In the genomic region with DNA sequence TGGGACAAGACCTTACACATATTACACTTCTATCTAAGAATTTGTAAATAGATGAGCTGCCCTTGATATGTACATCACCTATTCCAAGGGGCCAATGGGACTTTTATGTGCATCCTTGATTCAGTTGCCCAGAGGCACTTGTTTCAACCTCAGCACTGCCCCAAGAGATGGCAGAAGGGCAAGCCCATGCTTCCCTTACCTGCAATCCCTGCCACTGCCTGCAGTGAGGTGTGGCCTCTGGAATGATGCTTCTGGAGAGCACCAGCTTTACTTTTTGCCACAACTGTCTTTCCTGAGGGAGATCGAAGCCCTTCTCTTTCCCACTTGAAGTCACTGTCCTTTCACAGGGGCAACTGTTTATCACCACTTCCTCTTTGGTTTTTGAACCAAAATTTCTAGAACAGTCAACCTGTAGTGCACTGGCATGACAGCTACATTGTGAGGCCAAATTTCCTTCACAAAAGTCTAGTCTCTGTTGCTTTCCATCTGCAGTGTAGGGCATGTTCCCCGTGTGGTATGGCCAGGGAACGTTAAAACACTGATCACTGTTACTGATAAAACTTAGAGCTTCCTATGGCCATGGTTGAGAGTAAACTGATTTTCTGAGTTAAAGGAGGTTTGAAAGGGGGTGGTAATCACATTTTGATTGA, we compare ENCODE assay signal across 7 cellular contexts. TPM values are rescaled to one million over a fixed set of nuclear protein-coding genes. Genes with fewer than 3 reads are reported as not detected.
A peak's percentile ranks its signal among the peaks of the same experiment; 100 is the strongest.
DNase-seq lines count a peak whose midpoint lies in the region; ATAC-seq and TF ChIP-seq lines count a peak whose summit lies in the region.
"Not testable (repeated sequence)": the region's sequence is repeated elsewhere in the genome, so short reads cannot be mapped to it uniquely, and the experiment has no call there.
"Had no signal": no experiment of that assay in that cellular context is flagged by ENCODE, and none has a peak within 500 bp of the region (broad histone marks: within the 10 kb centered on the region; RNA-seq: fewer than 3 reads in every experiment).

No MANE protein-coding gene starts in this region.

- H3K4me1 ChIP-seq in DND-41 (ENCODE audit: insufficient read depth, low read length); HCT116 (ENCODE audit: control insufficient read depth in 1 of 2, insufficient read depth in 2 of 2, low read length in 2 of 2); foreskin keratinocyte: not testable (repeated sequence)

- not testable (repeated sequence) for BruUV-seq in HCT116 (replicated peaks; lab: Mats Ljungman, UMichigan)

- DNase-seq in DND-41; HCT116 (ENCODE audit: low read depth, low spot score); WTC11 (ENCODE audit: low spot score); foreskin keratinocyte; stimulated activated naive CD8-positive, alpha-beta T cell treated with anti-CD3 and anti-CD28 coated beads, Interleukin-15, amount 100 ng/mL, for 72 hours: not testable (repeated sequence)

- intact Hi-C loops in HCT116 (cut with micrococcal nuclease): not testable (repeated sequence)

- not testable (repeated sequence) for TF ChIP-seq CTCF in DND-41 (IDR thresholded peaks at IDR 0.05; ENCODE audit: borderline replicate concordance, extremely low read depth, low read length, poor library complexity, severe bottlenecking); HCT116 (IDR thresholded peaks at IDR 0.05 in 2 of 3, conservative IDR thresholded peaks at IDR 0.05 in 1 of 3; ENCODE audit: borderline replicate concordance in 1 of 3, insufficient read depth in 1 of 3, low read depth in 2 of 3, low read length in 2 of 3); WTC11 (IDR thresholded peaks at IDR 0.05); foreskin keratinocyte (conservative IDR thresholded peaks at IDR 0.05)

- ATAC-seq in DND-41 (ENCODE audit: insufficient read depth, low read depth) (peak; percentile 90), HCT116 (peak; percentile 76), WTC11 (peak; percentile 78), foreskin keratinocyte (peak; percentile 46)
- ATAC-seq in stimulated activated naive CD8-positive, alpha-beta T cell treated with anti-CD3 and anti-CD28 coated beads, Interleukin-15, amount 100 ng/mL, for 72 hours: peak; percentile 26

- RAD21 ChIA-PET in HCT116 (lab: Charles Lee; ENCODE audit: low non-redundant PET in 1 of 2, low total read pairs in 2 of 2, uncharacterized antibody in 2 of 2, unreplicated experiment in 2 of 2): not testable (repeated sequence)

- H3K27me3 Mint-ChIP-seq in WTC11 (ENCODE audit: low read depth); stimulated activated naive CD8-positive, alpha-beta T cell treated with anti-CD3 and anti-CD28 coated beads, Interleukin-15, amount 100 ng/mL, for 72 hours: not testable (repeated sequence)

- not testable (repeated sequence) for H3K79me2 ChIP-seq in DND-41 (ENCODE audit: insufficient read depth, low read length); HCT116 (ENCODE audit: insufficient read depth, low read length)

- TF ChIP-seq RAD21 in HCT116 (IDR thresholded peaks at IDR 0.05; ENCODE audit: low read depth): not testable (repeated sequence)

- H3K27ac ChIP-seq in DND-41 (ENCODE audit: low read length); HCT116 (ENCODE audit: low read depth, low read length); foreskin keratinocyte: not testable (repeated sequence)

- H2AFZ ChIP-seq in DND-41 (ENCODE audit: low read depth, low read length); HCT116 (ENCODE audit: low read depth, low read length, poor library complexity, severe bottlenecking): not testable (repeated sequence)

- H3K27ac Mint-ChIP-seq in WTC11; stimulated activated naive CD8-positive, alpha-beta T cell treated with anti-CD3 and anti-CD28 coated beads, Interleukin-15, amount 100 ng/mL, for 72 hours: not testable (repeated sequence)

- CTCF ChIA-PET in HCT116 (lab: Charles Lee); WTC11 (lab: Charles Lee): not testable (repeated sequence)

- not testable (repeated sequence) for H3K4me3 Mint-ChIP-seq in WTC11; stimulated activated naive CD8-positive, alpha-beta T cell treated with anti-CD3 and anti-CD28 coated beads, Interleukin-15, amount 100 ng/mL, for 72 hours

- H3K9ac ChIP-seq in DND-41 (ENCODE audit: low read depth, low read length); HCT116 (ENCODE audit: low read length): not testable (repeated sequence)

- H3K4me1 Mint-ChIP-seq in WTC11; stimulated activated naive CD8-positive, alpha-beta T cell treated with anti-CD3 and anti-CD28 coated beads, Interleukin-15, amount 100 ng/mL, for 72 hours: not testable (repeated sequence)

- not testable (repeated sequence) for H3K9me2 ChIP-seq in HCT116 (ENCODE audit: insufficient read depth)

- POLR2A ChIA-PET in HCT116 (lab: Charles Lee); WTC11 (lab: Charles Lee): not testable (repeated sequence)

- H3K9me3 ChIP-seq in DND-41 (ENCODE audit: insufficient read depth, low read length, severe bottlenecking); HCT116 (ENCODE audit: control insufficient read depth in 1 of 2, insufficient read depth in 1 of 2, low read depth in 1 of 2, low read length in 2 of 2): not testable (repeated sequence)

- H3K27me3 ChIP-seq in DND-41 (ENCODE audit: insufficient read depth, low read length, poor library complexity); HCT116 (ENCODE audit: insufficient read depth, low read length); foreskin keratinocyte: not testable (repeated sequence)

- not testable (repeated sequence) for H3K4me3 ChIP-seq in DND-41 (ENCODE audit: low read depth in 1 of 2, low read length in 2 of 2); HCT116 (replicated peaks in 1 of 2; ENCODE audit: low read depth in 1 of 2, low read length in 2 of 2)

- H3K36me3 Mint-ChIP-seq in WTC11: not testable (repeated sequence)

- H4K20me1 ChIP-seq in DND-41 (ENCODE audit: insufficient read depth, low read length); HCT116 (ENCODE audit: insufficient read depth): not testable (repeated sequence)

- not testable (repeated sequence) for H3K36me3 ChIP-seq in DND-41 (ENCODE audit: insufficient read depth, low read length); HCT116 (ENCODE audit: control insufficient read depth in 1 of 2, insufficient read depth in 2 of 2, low read length in 2 of 2)

- H3K4me2 ChIP-seq in DND-41 (ENCODE audit: insufficient read depth, low read length); HCT116 (ENCODE audit: low read length): not testable (repeated sequence)

- not testable (repeated sequence) for H3K9me3 Mint-ChIP-seq in WTC11; stimulated activated naive CD8-positive, alpha-beta T cell treated with anti-CD3 and anti-CD28 coated beads, Interleukin-15, amount 100 ng/mL, for 72 hours

- TF ChIP-seq POLR2A in HCT116 (IDR thresholded peaks at IDR 0.05; ENCODE audit: borderline replicate concordance, extremely low read depth, insufficient read depth, insufficient read length): not testable (repeated sequence)

RNA-seq across cellular contexts. Expression of a gene that starts 48.6 kb away (rescaled TPM):
- total RNA-seq in HCT116 (2021; ENCODE audit: unreplicated experiment): 16.3 TPM
- 10.4 and 15.0 TPM in 2 replicates for polyA plus RNA-seq in HCT116 (2012)
- total RNA-seq in WTC11 (2021): 12.8 to 14.3 TPM (median 12.9 TPM) in 3 replicates
- total RNA-seq in foreskin keratinocyte: 2.7 and 4.8 TPM in 2 replicates
- 2.1 and 3.7 TPM in 2 replicates for polyA plus RNA-seq in foreskin keratinocyte
- total RNA-seq: CD4-positive, alpha-beta T cell; CD8-positive, alpha-beta T cell had no signal

RNA-seq across cellular contexts. Expression of a gene that starts 49.3 kb away (rescaled TPM):
- 31.2 TPM for total RNA-seq in HCT116 (2021; ENCODE audit: unreplicated experiment)
- 19.1 and 20.2 TPM in 2 replicates for polyA plus RNA-seq in HCT116 (2012)
- 48.4 to 64.8 TPM (median 48.7 TPM) in 3 replicates for total RNA-seq in WTC11 (2021)
- total RNA-seq in foreskin keratinocyte: 20.6 and 26.9 TPM in 2 replicates
- 3.2 and 4.6 TPM in 2 replicates for polyA plus RNA-seq in foreskin keratinocyte

Comparison
In these comparisons a context has a peak if more than half of its experiments do, and no peak if none do; other contexts are left out.
1. ATAC-seq: peak in every context shown above with its lines; median percentile 90 in DND-41; 78 in WTC11; 76 in HCT116; 46 in foreskin keratinocyte; 26 in stimulated activated naive CD8-positive, alpha-beta T cell treated with anti-CD3 and anti-CD28 coated beads, Interleukin-15, amount 100 ng/mL, for 72 hours.